In the genomic region with DNA sequence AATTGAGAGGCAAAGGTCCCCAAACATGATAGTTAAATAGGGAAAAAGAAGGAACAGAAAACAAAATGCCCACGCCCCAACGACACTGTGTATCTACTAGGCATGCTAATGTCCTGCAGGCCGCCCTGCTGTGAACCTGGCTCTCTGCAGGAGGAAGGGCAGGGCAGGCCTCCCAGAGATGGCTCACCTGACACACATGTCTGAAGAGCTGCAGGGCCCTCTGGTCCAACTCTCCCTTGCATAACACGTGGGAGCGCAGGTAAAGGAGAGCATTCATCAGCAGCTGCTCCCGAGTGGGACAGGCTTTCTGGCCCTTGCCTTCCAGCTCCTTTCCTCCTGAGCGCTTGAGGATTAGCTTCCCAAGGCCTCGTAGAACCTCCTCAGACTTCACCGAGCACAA, we compare ENCODE assay signal across 26 cellular contexts.
"Had no signal": no experiment of that assay in that cellular context is flagged by ENCODE, and none has a peak within 500 bp of the region (broad histone marks: within the 10 kb centered on the region; RNA-seq: fewer than 3 reads in every experiment).

No MANE protein-coding gene starts in this region.

- H3K9me3 Mint-ChIP-seq: activated naive CD4-positive, alpha-beta T cell treated with anti-CD3 and anti-CD28 coated beads, Interleukin-2, amount 50 U/mL, for 72 hours; activated naive CD8-positive, alpha-beta T cell treated with anti-CD3 and anti-CD28 coated beads, Interleukin-2, amount 50 U/mL, for 24 hours; activated T-cell treated with anti-CD3 and anti-CD28 coated beads, Interleukin-2, amount 50 U/mL, for 4 hours; brain; central memory CD8-positive, alpha-beta T cell had no signal

- H3K4me3 Mint-ChIP-seq: activated CD8-positive, alpha-beta memory T cell treated with anti-CD3 and anti-CD28 coated beads, Interleukin-2, amount 10 ng/mL, durations not matched to agents 7 days and 5 days; activated naive CD8-positive, alpha-beta T cell treated with anti-CD3 and anti-CD28 coated beads, Interleukin-2, amount 50 U/mL, for 24 hours; activated T-cell treated with anti-CD3 and anti-CD28 coated beads, Interleukin-2, amount 50 U/mL, for 4 hours; brain; central memory CD8-positive, alpha-beta T cell had no signal

- H3K9ac ChIP-seq: SK-N-SH had no signal

- H3K9me3 ChIP-seq: ascending aorta, SJCRH30, SK-N-SH had no signal

- DNase-seq: activated CD4-positive, alpha-beta T cell treated with anti-CD3 and anti-CD28 coated beads for 4 hours; activated CD4-positive, alpha-beta T cell treated with anti-CD3 and anti-CD28 coated beads, Interleukin-2, amount 50 U/mL, for 4 hours; activated CD8-positive, alpha-beta memory T cell treated with anti-CD3 and anti-CD28 coated beads, Interleukin-2, amount 10 ng/mL, durations not matched to agents 7 days and 5 days; activated effector memory CD4-positive, alpha-beta T cell treated with anti-CD3 and anti-CD28 coated beads, Interleukin-2, amount 50 U/mL, for 16 hours; activated naive CD4-positive, alpha-beta T cell treated with Interleukin-2 at 50 U/mL for 16 hours; activated naive CD8-positive, alpha-beta T cell treated with anti-CD3 and anti-CD28 coated beads, Interleukin-2, amount 50 U/mL, for 24 hours; activated T-cell treated with anti-CD3 and anti-CD28 coated beads, Interleukin-2, amount 50 U/mL, for 4 hours; amniotic stem cell; NCI-H1092; NCI-H1417; NCI-H1930; NCI-H2107; NCI-H2171 treated with DMSO at 0.1 percent for 48 hours; NCI-H226; NCI-H510A; NCI-H526 treated with DMSO at 0.1 percent for 48 hours; NCI-H82; Right ventricle myocardium superior; SJCRH30; SK-N-SH; T-helper 1 cell had no signal

- H3K27me3 ChIP-seq: ascending aorta, SJCRH30 had no signal

- H3K4me3 ChIP-seq: ascending aorta, SJCRH30 had no signal

- ATAC-seq: activated CD8-positive, alpha-beta memory T cell treated with anti-CD3 and anti-CD28 coated beads, Interleukin-2, amount 10 ng/mL, durations not matched to agents 7 days and 5 days; activated naive CD4-positive, alpha-beta T cell treated with anti-CD3 and anti-CD28 coated beads, Interleukin-2, amount 50 U/mL, for 72 hours had no signal

- H3K27me3 Mint-ChIP-seq: activated CD8-positive, alpha-beta memory T cell treated with anti-CD3 and anti-CD28 coated beads, Interleukin-2, amount 10 ng/mL, durations not matched to agents 7 days and 5 days; activated naive CD8-positive, alpha-beta T cell treated with anti-CD3 and anti-CD28 coated beads, Interleukin-2, amount 50 U/mL, for 24 hours; central memory CD8-positive, alpha-beta T cell had no signal

- H3K27ac ChIP-seq: ascending aorta, SJCRH30, VCaP had no signal

- H3K27ac Mint-ChIP-seq: activated CD8-positive, alpha-beta memory T cell treated with anti-CD3 and anti-CD28 coated beads, Interleukin-2, amount 10 ng/mL, durations not matched to agents 7 days and 5 days had no signal

- H3K4me1 Mint-ChIP-seq: activated naive CD8-positive, alpha-beta T cell treated with anti-CD3 and anti-CD28 coated beads, Interleukin-2, amount 50 U/mL, for 24 hours; central memory CD8-positive, alpha-beta T cell had no signal

- H3K4me2 ChIP-seq: SK-N-SH had no signal

- H3K4me1 ChIP-seq: ascending aorta, SJCRH30 had no signal
